ENCODE assay signal across 22 cellular contexts in the genomic region with DNA sequence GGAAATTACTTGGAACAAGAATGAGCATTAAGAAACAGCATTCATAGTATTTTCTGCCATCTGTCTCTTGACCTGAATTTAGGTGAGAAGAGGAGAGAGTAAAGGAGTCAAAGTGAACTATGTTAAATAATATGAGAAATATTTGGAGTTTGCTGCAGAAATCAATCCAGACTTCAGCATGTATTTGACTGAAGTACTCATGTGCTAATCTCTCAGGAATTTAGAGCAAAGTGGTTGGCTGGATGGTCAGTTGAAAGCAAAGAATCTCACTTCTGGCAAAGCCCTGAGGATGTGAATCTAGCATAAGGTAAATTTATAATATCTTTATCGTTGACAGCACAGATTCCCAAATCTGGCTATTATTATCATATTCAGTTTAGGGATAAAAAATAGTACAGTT.
"Had no signal": no experiment of that assay in that cellular context is flagged by ENCODE, and none has a peak within 500 bp of the region (broad histone marks: within the 10 kb centered on the region; RNA-seq: fewer than 3 reads in every experiment).

No MANE protein-coding gene starts in this region.

- H3K4me3 ChIP-seq: dorsolateral prefrontal cortex, heart left ventricle, lung, mucosa of descending colon, right atrium auricular region, sigmoid colon, skin epidermis, uterus had no signal

- H3K27me3 ChIP-seq: dorsolateral prefrontal cortex, heart left ventricle, neutrophil, right atrium auricular region, sigmoid colon, uterus had no signal

- H3K9me3 ChIP-seq: heart left ventricle, neutrophil, right atrium auricular region, sigmoid colon had no signal

- H3K27ac Mint-ChIP-seq: naive thymus-derived CD8-positive, alpha-beta T cell; type B pancreatic cell had no signal

- H3K36me3 Mint-ChIP-seq: naive thymus-derived CD8-positive, alpha-beta T cell; type B pancreatic cell had no signal

- H3K4me1 ChIP-seq: right atrium auricular region, sigmoid colon, uterus had no signal

- H3K4me1 Mint-ChIP-seq: naive thymus-derived CD8-positive, alpha-beta T cell had no signal

- DNase-seq: cortex of kidney; dorsolateral prefrontal cortex; effector memory CD4-positive, alpha-beta T cell; heart left ventricle; hippocampal formation; left cardiac atrium; left ventricle myocardium superior; mucosa of descending colon; naive thymus-derived CD8-positive, alpha-beta T cell; posterior cingulate gyrus; sigmoid colon; stimulated activated CD4-positive, alpha-beta T cell treated with anti-CD3 and anti-CD28 coated beads, Interleukin-12 subunit alpha, Interleukin-12 subunit beta, amount 100 ng/mL, for 4 hours; stimulated activated naive CD4-positive, alpha-beta T cell treated with Interleukin-2 at 50 U/mL for 16 hours; uterus had no signal

- H3K9me3 Mint-ChIP-seq: type B pancreatic cell had no signal

- H3K4me3 Mint-ChIP-seq: naive thymus-derived CD8-positive, alpha-beta T cell; type B pancreatic cell had no signal

- H3K27me3 Mint-ChIP-seq: naive thymus-derived CD8-positive, alpha-beta T cell; type B pancreatic cell had no signal

- H3K27ac ChIP-seq: dorsolateral prefrontal cortex, heart left ventricle, neutrophil, right atrium auricular region, sigmoid colon, skin epidermis, uterus had no signal

- H3K36me3 ChIP-seq: heart left ventricle, neutrophil, right atrium auricular region, sigmoid colon, uterus had no signal

- FAIRE-seq: endometrium, frontal cortex, keratinocyte had no signal
